22 cellular contexts compared by ENCODE assay signal in genomic region chr14:31411218-31411727, GRCh38. TPM values are rescaled to one million over a fixed set of nuclear protein-coding genes. Genes with fewer than 3 reads are reported as not detected.
DNase-seq lines count a peak whose midpoint lies in the region; ATAC-seq and TF ChIP-seq lines count a peak whose summit lies in the region.
"Had no signal": no experiment of that assay in that cellular context is flagged by ENCODE, and none has a peak within 500 bp of the region (broad histone marks: within the 10 kb centered on the region; RNA-seq: fewer than 3 reads in every experiment).

No MANE protein-coding gene starts in this region.

- POLR2A ChIA-PET in WTC11 (lab: Charles Lee) = interaction anchor here (1.4 kb wide), 1 partner anchor 9 kb away, joined by 5 read pairs; the partner anchor contains the start of gene HEATR5A

- no peak overlapping the region for H3K4me3 Mint-ChIP-seq in WTC11
- no peak overlapping the region for H3K4me3 Mint-ChIP-seq in stimulated activated naive B cell treated with anti-CD40 and anti-IgM and Interleukin-4, amounts not matched to agents 10 μg/mL and 1 μg/mL and 100 μg/mL, for 72 hours
- H3K4me3 Mint-ChIP-seq: activated naive CD8-positive, alpha-beta T cell; activated T-cell treated with anti-CD3 and anti-CD28 coated beads, Interleukin-2, amount 50 U/mL, for 72 hours; CD4-positive, CD25-positive, alpha-beta regulatory T cell had no signal

- ATAC-seq in WTC11 = no peak
- no peak for ATAC-seq in stimulated activated naive B cell treated with anti-CD40 and anti-IgM and Interleukin-4, amounts not matched to agents 10 μg/mL and 1 μg/mL and 100 μg/mL, for 72 hours (replicated peaks)
- ATAC-seq: activated T-cell treated with anti-CD3 and anti-CD28 coated beads, Interleukin-2, amount 50 U/mL, for 72 hours; gastrocnemius medialis had no signal

- DNase-seq in DMS 273 (lab: John Stamatoyannopoulos, UW; ENCODE audit: unreplicated experiment) (peak; percentile 14), DMS 273 treated with DMSO at 0.1 percent for 48 hours (lab: John Stamatoyannopoulos, UW) (no peak), WTC11 (ENCODE audit: low spot score) (no peak), fibroblast of gingiva (ENCODE audit: low read depth) (peak; percentile 4), pons (ENCODE audit: low spot score) (peak; percentile 14), NCI-H526 treated with DMSO at 0.1 percent for 48 hours (lab: John Stamatoyannopoulos, UW) (no peak), WERI-Rb-1 (no peak)
- no peak for DNase-seq in stimulated activated naive B cell treated with anti-CD40 and anti-IgM and Interleukin-4, amounts not matched to agents 10 μg/mL and 1 μg/mL and 100 μg/mL, for 72 hours
- DNase-seq: activated T-cell treated with anti-CD3 and anti-CD28 coated beads, Interleukin-2, amount 50 U/mL, for 72 hours; CD4-positive, CD25-positive, alpha-beta regulatory T cell; DND-41; gastrocnemius medialis; HCEC 1CT; NCI-H1694; NCI-H345; SIG-M5; stimulated activated naive CD4-positive, alpha-beta T cell treated with Interleukin-2 at 50 U/mL for 16 hours; upper lobe of left lung had no signal

- no peaks in the 10 kb centered on the region for H3K27me3 Mint-ChIP-seq in WTC11 (ENCODE audit: low read depth)
- no peaks in the 10 kb centered on the region for H3K27me3 Mint-ChIP-seq in stimulated activated naive B cell treated with anti-CD40 and anti-IgM and Interleukin-4, amounts not matched to agents 10 μg/mL and 1 μg/mL and 100 μg/mL, for 72 hours
- H3K27me3 Mint-ChIP-seq: activated naive CD8-positive, alpha-beta T cell had no signal

- H3K4me1 Mint-ChIP-seq in WTC11 = peaks cover 9% of the 10 kb centered on the region
- H3K4me1 Mint-ChIP-seq in stimulated activated naive B cell treated with anti-CD40 and anti-IgM and Interleukin-4, amounts not matched to agents 10 μg/mL and 1 μg/mL and 100 μg/mL, for 72 hours = peaks cover 5 to 27% of the 10 kb centered on the region in 2 donors

- H3K27ac ChIP-seq in WERI-Rb-1 = no peak overlapping the region
- H3K27ac ChIP-seq: 22Rv1, cardiac muscle cell, gastrocnemius medialis, prostate gland had no signal

- no peak for TF ChIP-seq CTCF in WTC11 (IDR thresholded peaks at IDR 0.05)
- TF ChIP-seq CTCF in WERI-Rb-1 (IDR thresholded peaks at IDR 0.05; ENCODE audit: low read depth, low read length) = no peak

- H3K36me3 Mint-ChIP-seq in WTC11 = no peaks in the 10 kb centered on the region
- no peaks in the 10 kb centered on the region for H3K36me3 Mint-ChIP-seq in stimulated activated naive B cell treated with anti-CD40 and anti-IgM and Interleukin-4, amounts not matched to agents 10 μg/mL and 1 μg/mL and 100 μg/mL, for 72 hours

- no peaks in the 10 kb centered on the region for H3K27me3 ChIP-seq in WERI-Rb-1 (ENCODE audit: insufficient read depth, low read depth, severe bottlenecking)
- H3K27me3 ChIP-seq: cardiac muscle cell, gastrocnemius medialis, upper lobe of left lung had no signal

- no peak overlapping the region for H3K4me3 ChIP-seq in WERI-Rb-1 (ENCODE audit: low read depth, low read length)
- H3K4me3 ChIP-seq: cardiac muscle cell, gastrocnemius medialis, prostate gland, upper lobe of left lung had no signal

- H3K9me3 Mint-ChIP-seq in WTC11 = no peaks in the 10 kb centered on the region
- no peaks in the 10 kb centered on the region for H3K9me3 Mint-ChIP-seq in stimulated activated naive B cell treated with anti-CD40 and anti-IgM and Interleukin-4, amounts not matched to agents 10 μg/mL and 1 μg/mL and 100 μg/mL, for 72 hours
- H3K9me3 Mint-ChIP-seq: activated T-cell treated with anti-CD3 and anti-CD28 coated beads, Interleukin-2, amount 50 U/mL, for 72 hours; CD4-positive, CD25-positive, alpha-beta regulatory T cell had no signal

- CTCF ChIA-PET in WTC11 (lab: Charles Lee) = no interaction called here

- H3K36me3 ChIP-seq in WERI-Rb-1 = no peaks in the 10 kb centered on the region
- H3K36me3 ChIP-seq: cardiac muscle cell, gastrocnemius medialis, prostate gland, upper lobe of left lung had no signal

- no peaks in the 10 kb centered on the region for H3K9me3 ChIP-seq in WERI-Rb-1 (ENCODE audit: severe bottlenecking)
- H3K9me3 ChIP-seq: gastrocnemius medialis, prostate gland, upper lobe of left lung had no signal

- peak overlapping the region; percentile 49; the same call in 1 of the 2 replicates for H3K27ac Mint-ChIP-seq in WTC11
- no peak overlapping the region for H3K27ac Mint-ChIP-seq in stimulated activated naive B cell treated with anti-CD40 and anti-IgM and Interleukin-4, amounts not matched to agents 10 μg/mL and 1 μg/mL and 100 μg/mL, for 72 hours
- H3K27ac Mint-ChIP-seq: activated naive CD8-positive, alpha-beta T cell; activated T-cell treated with anti-CD3 and anti-CD28 coated beads, Interleukin-2, amount 50 U/mL, for 72 hours; CD4-positive, CD25-positive, alpha-beta regulatory T cell had no signal

TF ChIP-seq in WTC11, 78 proteins besides CTCF, POLR2A, EP300 and RAD21:
- no peak for TF ChIP-seq SMAD4 (CRISPR knock-in tag; IDR thresholded peaks at IDR 0.05)
- no peak for TF ChIP-seq PRDM15 (CRISPR knock-in tag; IDR thresholded peaks at IDR 0.05)
- TF ChIP-seq MLX (CRISPR knock-in tag; IDR thresholded peaks at IDR 0.05) = no peak
- no peak for TF ChIP-seq IRF2 (CRISPR knock-in tag; IDR thresholded peaks at IDR 0.05; ENCODE audit: borderline replicate concordance, low read depth)

RNA-seq across cellular contexts. Expression of gene HEATR5A, which starts 9.1 kb away (rescaled TPM):
- total RNA-seq in WTC11 (2021) = 29.6 to 36.2 TPM (median 31.6 TPM) in 3 replicates

RNA-seq across cellular contexts. Expression of gene DTD2, which starts 46.0 kb away (rescaled TPM):
- total RNA-seq in WTC11 (2021) = 16.7 to 18.5 TPM (median 17.9 TPM) in 3 replicates

Comparison
In these comparisons a context has a peak if more than half of its experiments do, and no peak if none do; other contexts are left out.
1. DNase-seq: peak in DMS 273 (single experiment), fibroblast of gingiva (single experiment) and pons (single experiment); none in DMS 273 treated with DMSO at 0.1 percent for 48 hours (single experiment), WTC11 (single experiment), NCI-H526 treated with DMSO at 0.1 percent for 48 hours (single experiment), stimulated activated naive B cell treated with anti-CD40 and anti-IgM and Interleukin-4, amounts not matched to agents 10 μg/mL and 1 μg/mL and 100 μg/mL, for 72 hours (single experiment) and WERI-Rb-1 (single experiment).